ENCODE assay signal across 7 cellular contexts in genomic region chr7:150369740-150370501, GRCh38. TPM values are rescaled to one million over a fixed set of nuclear protein-coding genes. Genes with fewer than 3 reads are reported as not detected.
DNase-seq lines count a peak whose midpoint lies in the region; ATAC-seq and TF ChIP-seq lines count a peak whose summit lies in the region.

No MANE protein-coding gene starts in this region.

- no peaks in the 10 kb centered on the region for H3K27me3 Mint-ChIP-seq in WTC11 (ENCODE audit: low read depth)
- no peaks in the 10 kb centered on the region for H3K27me3 Mint-ChIP-seq in stimulated activated naive B cell treated with anti-CD40 and anti-IgM and Interleukin-4, amounts not matched to agents 10 μg/mL and 1 μg/mL and 100 μg/mL, for 72 hours

- no peaks in the 10 kb centered on the region for H3K9me3 ChIP-seq in HCT116 (ENCODE audit: control insufficient read depth in 1 of 2, insufficient read depth in 1 of 2, low read depth in 1 of 2, low read length in 2 of 2)

- no peaks in the 10 kb centered on the region for H3K27me3 ChIP-seq in HCT116 (ENCODE audit: insufficient read depth, low read length)

- no peak for ATAC-seq in HCT116
- ATAC-seq in WTC11: no peak
- ATAC-seq in stimulated activated naive B cell treated with anti-CD40 and anti-IgM and Interleukin-4, amounts not matched to agents 10 μg/mL and 1 μg/mL and 100 μg/mL, for 72 hours (replicated peaks): peak in 1 of 2 donors; percentile 0
- no peak for ATAC-seq in GM21381 (IDR thresholded peaks at IDR 0.05; ENCODE audit: unreplicated experiment)

- peak overlapping the region; percentile 98 for H3K27ac ChIP-seq in HCT116 (ENCODE audit: low read depth, low read length)

- no peaks in the 10 kb centered on the region for H4K20me1 ChIP-seq in HCT116 (ENCODE audit: insufficient read depth)

- H3K9ac ChIP-seq in HCT116 (ENCODE audit: low read length): peak overlapping the region; percentile 89

- H3K36me3 Mint-ChIP-seq in WTC11: peaks cover 29% of the 10 kb centered on the region
- H3K36me3 Mint-ChIP-seq in stimulated activated naive B cell treated with anti-CD40 and anti-IgM and Interleukin-4, amounts not matched to agents 10 μg/mL and 1 μg/mL and 100 μg/mL, for 72 hours: peaks cover 45 to 48% of the 10 kb centered on the region in 2 donors

- CTCF ChIA-PET in HCT116 (lab: Charles Lee): no interaction called here
- CTCF ChIA-PET in WTC11 (lab: Charles Lee): interaction anchor here (0.7 to 2.2 kb wide), 7 partner anchors 8 to 37 kb away, joined by 3 to 16 read pairs (median 4); a partner anchor contains a TSS

- H2AFZ ChIP-seq in HCT116 (ENCODE audit: low read depth, low read length, poor library complexity, severe bottlenecking): no peak overlapping the region

- H3K4me3 ChIP-seq in HCT116 (replicated peaks in 1 of 2; ENCODE audit: low read depth in 1 of 2, low read length in 2 of 2): peak overlapping the region; percentile 76
- peak overlapping the region; percentile 77 for H3K4me3 ChIP-seq in iPS-11a (ENCODE audit: low read depth, low read length)

- no peak for DNase-seq in HCT116 (ENCODE audit: low read depth, low spot score)
- DNase-seq in WTC11 (ENCODE audit: low spot score): peak; percentile 11
- DNase-seq in stimulated activated naive B cell treated with anti-CD40 and anti-IgM and Interleukin-4, amounts not matched to agents 10 μg/mL and 1 μg/mL and 100 μg/mL, for 72 hours: no peak
- DNase-seq in DMS79 treated with DMSO at 0.1 percent for 48 hours (lab: John Stamatoyannopoulos, UW): no peak
- DNase-seq in NCI-H1417 treated with DMSO at 0.1 percent for 48 hours (lab: John Stamatoyannopoulos, UW): no peak

- H3K4me3 Mint-ChIP-seq in WTC11: peak overlapping the region; percentile 91
- H3K4me3 Mint-ChIP-seq in stimulated activated naive B cell treated with anti-CD40 and anti-IgM and Interleukin-4, amounts not matched to agents 10 μg/mL and 1 μg/mL and 100 μg/mL, for 72 hours: peak overlapping the region; percentile 96 to 97

- intact Hi-C loops in HCT116 (cut with micrococcal nuclease): loop anchor here (5.0 to 10.0 kb wide), 2 partner anchors 32 to 65 kb away; no protein-coding TSS in a partner anchor

- POLR2A ChIA-PET in HCT116 (lab: Charles Lee) (interaction anchor here (2.6 kb wide), 1 partner anchor 8 kb away, joined by 15 read pairs; no protein-coding TSS in a partner anchor), WTC11 (lab: Charles Lee) (interaction anchor here (0.7 to 2.5 kb wide), 10 partner anchors 8 to 47 kb away, joined by 3 to 29 read pairs (median 5); partner anchors contain the start of genes ACTR3C and LRRC61)

- TF ChIP-seq CTCF in HCT116 (IDR thresholded peaks at IDR 0.05 in 2 of 3, conservative IDR thresholded peaks at IDR 0.05 in 1 of 3; ENCODE audit: borderline replicate concordance in 1 of 3, insufficient read depth in 1 of 3, low read depth in 2 of 3, low read length in 2 of 3): no peak
- TF ChIP-seq CTCF in WTC11 (IDR thresholded peaks at IDR 0.05): no peak

- no peaks in the 10 kb centered on the region for H3K9me3 Mint-ChIP-seq in WTC11
- no peaks in the 10 kb centered on the region for H3K9me3 Mint-ChIP-seq in stimulated activated naive B cell treated with anti-CD40 and anti-IgM and Interleukin-4, amounts not matched to agents 10 μg/mL and 1 μg/mL and 100 μg/mL, for 72 hours

- H3K4me1 ChIP-seq in HCT116 (ENCODE audit: control insufficient read depth in 1 of 2, insufficient read depth in 2 of 2, low read length in 2 of 2): peaks cover 13 to 24% of the 10 kb centered on the region in 2 experiments

- H3K4me2 ChIP-seq in HCT116 (ENCODE audit: low read length): peak overlapping the region; percentile 89

- H3K9me2 ChIP-seq in HCT116 (ENCODE audit: insufficient read depth): no peaks in the 10 kb centered on the region

- H3K27ac Mint-ChIP-seq in WTC11: peak overlapping the region; percentile 99
- peak overlapping the region; percentile 99 for H3K27ac Mint-ChIP-seq in stimulated activated naive B cell treated with anti-CD40 and anti-IgM and Interleukin-4, amounts not matched to agents 10 μg/mL and 1 μg/mL and 100 μg/mL, for 72 hours

- TF ChIP-seq RAD21 in HCT116 (IDR thresholded peaks at IDR 0.05; ENCODE audit: low read depth): no peak

- TF ChIP-seq POLR2A in HCT116 (IDR thresholded peaks at IDR 0.05; ENCODE audit: borderline replicate concordance, extremely low read depth, insufficient read depth, insufficient read length): no peak

- BruUV-seq in HCT116 (replicated peaks; lab: Mats Ljungman, UMichigan): TSS peak; percentile 40

- RAD21 ChIA-PET in HCT116 (lab: Charles Lee; ENCODE audit: low non-redundant PET in 1 of 2, low total read pairs in 2 of 2, uncharacterized antibody in 2 of 2, unreplicated experiment in 2 of 2): no interaction called here

- H3K36me3 ChIP-seq in HCT116 (ENCODE audit: control insufficient read depth in 1 of 2, insufficient read depth in 2 of 2, low read length in 2 of 2): peaks cover 11 to 16% of the 10 kb centered on the region in 2 experiments; a peak in 3 of 4 replicates

- H3K4me1 Mint-ChIP-seq in WTC11: peaks cover 58% of the 10 kb centered on the region
- H3K4me1 Mint-ChIP-seq in stimulated activated naive B cell treated with anti-CD40 and anti-IgM and Interleukin-4, amounts not matched to agents 10 μg/mL and 1 μg/mL and 100 μg/mL, for 72 hours: peaks cover 46 to 76% of the 10 kb centered on the region in 2 donors

- H3K79me2 ChIP-seq in HCT116 (ENCODE audit: insufficient read depth, low read length): peaks cover 44% of the 10 kb centered on the region

TF ChIP-seq in HCT116, 20 proteins besides CTCF, POLR2A, EP300 and RAD21:
- TF ChIP-seq SRF (IDR thresholded peaks at IDR 0.05; ENCODE audit: low read depth): no peak
- no peak for TF ChIP-seq SP1 (IDR thresholded peaks at IDR 0.05; ENCODE audit: low read depth)
- no peak for TF ChIP-seq POLR2AphosphoS5 (IDR thresholded peaks at IDR 0.05; ENCODE audit: low read depth, low read length)

TF ChIP-seq in WTC11, 78 proteins besides CTCF, POLR2A, EP300 and RAD21 (continues in another document):
- no peak for TF ChIP-seq E2F1 (CRISPR knock-in tag; IDR thresholded peaks at IDR 0.05)
- no peak for TF ChIP-seq SP1 (CRISPR knock-in tag; conservative IDR thresholded peaks at IDR 0.05)
- no peak for TF ChIP-seq ETV6 (CRISPR knock-in tag; IDR thresholded peaks at IDR 0.05)
- no peak for TF ChIP-seq IRF1 (CRISPR knock-in tag; IDR thresholded peaks at IDR 0.05)
- TF ChIP-seq SMAD3 (CRISPR knock-in tag; IDR thresholded peaks at IDR 0.05; ENCODE audit: borderline replicate concordance): no peak
- TF ChIP-seq ERG (CRISPR knock-in tag; IDR thresholded peaks at IDR 0.05): no peak
- TF ChIP-seq ZSCAN18 (CRISPR knock-in tag; IDR thresholded peaks at IDR 0.05): no peak

RNA-seq across cellular contexts. Expression of gene REPIN1, which starts 1.3 kb away (rescaled TPM):
- total RNA-seq in HCT116 (2021; ENCODE audit: unreplicated experiment): 106 TPM
- polyA plus RNA-seq in HCT116 (2012): 75.0 and 81.3 TPM in 2 replicates
- 105 to 130 TPM (median 112 TPM) in 3 replicates for total RNA-seq in WTC11 (2021)

RNA-seq across cellular contexts. Expression of gene ZNF775, which starts 9.2 kb away (rescaled TPM):
- total RNA-seq in HCT116 (2021; ENCODE audit: unreplicated experiment) (4.5 TPM), WTC11 (2021) (24.1 to 26.6 TPM (median 25.4 TPM) in 3 replicates)
- 2.6 and 3.0 TPM in 2 replicates for polyA plus RNA-seq in HCT116 (2012)

RNA-seq across cellular contexts. Expression of gene RARRES2, which starts 28.5 kb away (rescaled TPM):
- 2.1 TPM for total RNA-seq in HCT116 (2021; ENCODE audit: unreplicated experiment)
- 0.22 and 0.25 TPM in 2 replicates for polyA plus RNA-seq in HCT116 (2012)
- 193 to 230 TPM (median 197 TPM) in 3 replicates for total RNA-seq in WTC11 (2021)

RNA-seq across cellular contexts. Expression of gene ACTR3C, which starts 46.6 kb away (rescaled TPM):
- total RNA-seq in HCT116 (2021; ENCODE audit: unreplicated experiment) (2.0 TPM), WTC11 (2021) (0.96 to 1.5 TPM (median 1.4 TPM) in 3 replicates)
- polyA plus RNA-seq in HCT116 (2012): 0.94 and 1.2 TPM in 2 replicates

RNA-seq across cellular contexts. Expression of gene LRRC61, which starts 46.8 kb away (rescaled TPM):
- total RNA-seq in HCT116 (2021; ENCODE audit: unreplicated experiment) (12.0 TPM), WTC11 (2021) (27.7 to 33.3 TPM (median 32.7 TPM) in 3 replicates)
- polyA plus RNA-seq in HCT116 (2012): 13.4 and 14.7 TPM in 2 replicates

Comparison
In these comparisons a context has a peak if more than half of its experiments do, and no peak if none do; other contexts are left out.
1. RNA of gene RARRES2, which starts 28.5 kb away (total RNA-seq): 193 to 230 TPM in WTC11; 2.1 TPM in HCT116 (single experiment); every median in the first group is over 10 times any median in the second.